Comparison of ENCODE assay signal across 7 cellular contexts in genomic region chr3:174232028-174232657, GRCh38.
DNase-seq lines count a peak whose midpoint lies in the region; FAIRE-seq and TF ChIP-seq lines count a peak whose summit lies in the region.
"Not testable (repeated sequence)": the region's sequence is repeated elsewhere in the genome, so short reads cannot be mapped to it uniquely, and the experiment has no call there.

No MANE protein-coding gene starts in this region.

- peaks cover 48 to 56% of the 10 kb centered on the region in 2 experiments for H3K4me1 Mint-ChIP-seq in H9
- H3K4me1 Mint-ChIP-seq in neural progenitor cell, result not testable (repeated sequence)

- H3K27ac Mint-ChIP-seq in H9, result peak overlapping the region; percentile 99 to 100 (median 99)
- H3K27ac Mint-ChIP-seq in neural progenitor cell, result peak overlapping the region; percentile 79

- H2AFZ ChIP-seq in H9 (ENCODE audit: low read length); H1 (ENCODE audit: low read length); neural progenitor cell (replicated peaks): not testable (repeated sequence)

- not testable (repeated sequence) for H2AK5ac ChIP-seq in H9 (ENCODE audit: insufficient read length, low read length)
- H2AK5ac ChIP-seq in H1 (ENCODE audit: low read depth, low read length), result peak overlapping the region; percentile 84; the same call in 1 of the 2 replicates

- not testable (repeated sequence) for H3K27me3 ChIP-seq in H9 (ENCODE audit: insufficient read depth, low read length); HUES64 (ENCODE audit: insufficient read depth, low read length); H1 (replicated peaks in 1 of 4; ENCODE audit: control insufficient read depth in 3 of 4, extremely low read depth in 1 of 4, insufficient read depth in 3 of 4, low read length in 3 of 4); iPS DF 6.9 (ENCODE audit: control insufficient read depth, insufficient read depth, low read length); iPS-20b (ENCODE audit: insufficient read depth, low read length); neural progenitor cell

- H2BK12ac ChIP-seq in H9 (ENCODE audit: insufficient read length, low read depth, low read length), result not testable (repeated sequence)
- peak overlapping the region; percentile 94; the same call in 1 of the 2 replicates for H2BK12ac ChIP-seq in H1 (ENCODE audit: low read depth, low read length)

- not testable (repeated sequence) for FAIRE-seq in H1 (lab: Jason Lieb, UNC)

- not testable (repeated sequence) for H4K91ac ChIP-seq in H9 (ENCODE audit: insufficient read length, low read depth, low read length)
- H4K91ac ChIP-seq in H1 (replicated peaks; ENCODE audit: insufficient read length, low read length), result peak overlapping the region; percentile 97

- DNase-seq in H9 (peak; percentile 68), H1 (ENCODE audit: low read depth in 1 of 2, low spot score in 2 of 2) (peak in 1 of 2 experiments; percentile 64)
- DNase-seq in iPS DF 6.9 (ENCODE audit: low read depth, low spot score); neural progenitor cell (ENCODE audit: low spot score): not testable (repeated sequence)

- H2BK15ac ChIP-seq in H9 (ENCODE audit: low read depth, low read length); H1 (ENCODE audit: low read length): not testable (repeated sequence)

- H3K9me3 Mint-ChIP-seq in H9, result peaks cover 2 to 17% of the 10 kb centered on the region in 2 experiments; a peak in 4 of 5 replicates
- H3K9me3 Mint-ChIP-seq in neural progenitor cell, result not testable (repeated sequence)

- TF ChIP-seq RAD21 in H1 (IDR thresholded peaks at IDR 0.05 in 1 of 2, conservative IDR thresholded peaks at IDR 0.05 in 1 of 2; ENCODE audit: low read depth in 2 of 2, low read length in 2 of 2), result peak in 1 of 2 experiments; percentile 8; a peak in 1 of 4 replicates

- peaks cover 16% of the 10 kb centered on the region for H3F3A ChIP-seq in neural progenitor cell (ENCODE audit: low read depth)

- H2BK120ac ChIP-seq in H9 (ENCODE audit: low read depth, low read length, poor library complexity, severe bottlenecking), result peak overlapping the region; percentile 69
- peak overlapping the region; percentile 100 for H2BK120ac ChIP-seq in H1 (replicated peaks; ENCODE audit: low read depth, low read length)

- H3K23ac ChIP-seq in H9 (ENCODE audit: insufficient read length, low read depth, low read length); H1 (ENCODE audit: insufficient read length): not testable (repeated sequence)

- TF ChIP-seq CTCF in H9 (conservative IDR thresholded peaks at IDR 0.05); neural progenitor cell (IDR thresholded peaks at IDR 0.05): not testable (repeated sequence)
- TF ChIP-seq CTCF in H1 (IDR thresholded peaks at IDR 0.05; ENCODE audit: control extremely low read depth in 1 of 3, insufficient read depth in 1 of 3, low read depth in 1 of 3, low read length in 3 of 3), result peak in 1 of 3 experiments; percentile 13; a peak in 1 of 4 replicates

- TF ChIP-seq EP300 in H1 (IDR thresholded peaks at IDR 0.05; ENCODE audit: borderline replicate concordance in 1 of 2, low read depth in 2 of 2, low read length in 2 of 2), result not testable (repeated sequence)

- H2BK5ac ChIP-seq in H9 (ENCODE audit: insufficient read length, low read length), result peak overlapping the region; percentile 96
- peak overlapping the region; percentile 99 for H2BK5ac ChIP-seq in H1 (ENCODE audit: low read depth, low read length)

- not testable (repeated sequence) for TF ChIP-seq POLR2A in H1 (IDR thresholded peaks at IDR 0.05; ENCODE audit: control extremely low read depth in 1 of 2, low read depth in 2 of 2, low read length in 2 of 2)

- H3K4me3 Mint-ChIP-seq in H9, result peak overlapping the region in 1 of 2 experiments; percentile 30; a peak in 1 of 5 replicates
- H3K4me3 Mint-ChIP-seq in neural progenitor cell, result not testable (repeated sequence)

- not testable (repeated sequence) for H3K79me1 ChIP-seq in H9 (ENCODE audit: insufficient read depth, low read depth, low read length, poor library complexity, severe bottlenecking); H1 (ENCODE audit: low read depth, low read length)

- H4K8ac ChIP-seq in H9 (replicated peaks; ENCODE audit: insufficient read length, low read depth, low read length); H1 (ENCODE audit: extremely low read depth, insufficient read depth, low read length): not testable (repeated sequence)

- H3K4me3 ChIP-seq in HUES64 (ENCODE audit: low read length); iPS DF 6.9 (ENCODE audit: low read length); neural progenitor cell: not testable (repeated sequence)
- H3K4me3 ChIP-seq in H1 (ENCODE audit: extremely low read depth in 1 of 4, insufficient read depth in 2 of 4, low read depth in 3 of 4, low read length in 4 of 4) (peak overlapping the region in 1 of 4 experiments; percentile 24; a peak in 1 of 8 replicates), iPS-20b (ENCODE audit: low read length) (peak overlapping the region; percentile 8; the same call in 1 of the 2 replicates)

- H3K4me1 ChIP-seq in ES-I3 (ENCODE audit: insufficient read depth, low read length) (peaks cover 34% of the 10 kb centered on the region), H9 (ENCODE audit: insufficient read depth, low read length) (peaks cover 12% of the 10 kb centered on the region), HUES64 (ENCODE audit: insufficient read depth, low read length) (peaks cover 43% of the 10 kb centered on the region), H1 (replicated peaks in 1 of 4; ENCODE audit: control insufficient read depth in 3 of 4, insufficient read depth in 4 of 4, low read length in 3 of 4) (peaks cover 7 to 23% (median 16%) of the 10 kb centered on the region in 4 experiments; a peak in 6 of 7 replicates), iPS-20b (ENCODE audit: insufficient read depth, low read length) (peaks cover 27% of the 10 kb centered on the region; the same call in 1 of the 2 replicates)
- not testable (repeated sequence) for H3K4me1 ChIP-seq in iPS DF 6.9 (ENCODE audit: control insufficient read depth, insufficient read depth, low read length); neural progenitor cell

- H3K4ac ChIP-seq in H9 (ENCODE audit: low read depth, low read length) (peak overlapping the region; percentile 86; the same call in 1 of the 2 replicates), H1 (replicated peaks; ENCODE audit: insufficient read length, low read depth, low read length) (peak overlapping the region; percentile 97)

- not testable (repeated sequence) for H3K36me3 ChIP-seq in ES-I3 (ENCODE audit: insufficient read depth, low read length); HUES64 (ENCODE audit: insufficient read depth, low read length); H1 (ENCODE audit: control insufficient read depth in 2 of 4, insufficient read depth in 4 of 4, low read length in 3 of 4); iPS DF 6.9 (ENCODE audit: control insufficient read depth, insufficient read depth, low read length); iPS-20b (ENCODE audit: insufficient read depth, low read depth, low read length); neural progenitor cell

- H3K18ac ChIP-seq in H9 (ENCODE audit: insufficient read length, low read depth, low read length) (peak overlapping the region; percentile 90), H1 (ENCODE audit: extremely low read depth, low read length) (peak overlapping the region; percentile 94)

- H3K9me3 ChIP-seq in ES-I3 (ENCODE audit: control insufficient read depth, insufficient read depth, low read length); H9 (ENCODE audit: control insufficient read depth, low read depth, low read length); HUES64 (ENCODE audit: insufficient read depth, low read depth, low read length); H1 (ENCODE audit: insufficient read depth in 2 of 2, low read depth in 1 of 2, low read length in 1 of 2); iPS DF 6.9 (ENCODE audit: control insufficient read depth, insufficient read depth, low read length); iPS-20b (ENCODE audit: insufficient read depth, low read depth, low read length); neural progenitor cell (ENCODE audit: low read depth): not testable (repeated sequence)

- CTCF ChIA-PET in H1 (lab: Charles Lee; ENCODE audit: partially characterized antibody), result interaction anchor here (1.1 to 1.5 kb wide), 2 partner anchors 124 to 150 kb away, joined by 3 to 4 read pairs; no protein-coding TSS in a partner anchor

- H4K20me1 ChIP-seq in H9 (ENCODE audit: control insufficient read depth, insufficient read depth, insufficient read length); H1 (replicated peaks in 1 of 2; ENCODE audit: control insufficient read depth in 1 of 2, insufficient read depth in 2 of 2, low read length in 2 of 2); neural progenitor cell (ENCODE audit: low read depth): not testable (repeated sequence)

- POLR2A ChIA-PET in H1 (lab: Charles Lee; ENCODE audit: partially characterized antibody), result interaction anchor here (0.7 to 2.0 kb wide), 9 partner anchors 9 to 630 kb away, joined by 3 to 5 read pairs (median 5); no protein-coding TSS in a partner anchor

- not testable (repeated sequence) for H2BK20ac ChIP-seq in H9 (ENCODE audit: low read depth, low read length, poor library complexity, severe bottlenecking)
- peak overlapping the region; percentile 97; the same call in 1 of the 2 replicates for H2BK20ac ChIP-seq in H1 (ENCODE audit: low read length)

- H3K23me2 ChIP-seq in H9 (ENCODE audit: insufficient read length, low read depth, low read length, poor library complexity, severe bottlenecking); H1 (ENCODE audit: low read depth, low read length): not testable (repeated sequence)

- H3K56ac ChIP-seq in H9 (ENCODE audit: insufficient read length, low read depth, low read length), result peak overlapping the region; percentile 78
- H3K56ac ChIP-seq in H1 (replicated peaks; ENCODE audit: insufficient read length, low read depth, low read length), result peak overlapping the region; percentile 82

- H4K5ac ChIP-seq in H9 (ENCODE audit: insufficient read length, low read depth, low read length), result peak overlapping the region; percentile 84
- peak overlapping the region; percentile 86 for H4K5ac ChIP-seq in H1 (ENCODE audit: insufficient read length, low read depth, low read length)

- H3K27me3 Mint-ChIP-seq in H9 (ENCODE audit: low read depth); neural progenitor cell (ENCODE audit: insufficient read depth, low read depth): not testable (repeated sequence)

- peak overlapping the region; percentile 100 for H3K27ac ChIP-seq in H9 (ENCODE audit: insufficient read length, low read depth, low read length)
- peak overlapping the region; percentile 99 for H3K27ac ChIP-seq in HUES64 (ENCODE audit: low read depth, low read length)
- H3K27ac ChIP-seq in H1 (ENCODE audit: low read depth, low read length), result peak overlapping the region; percentile 95
- H3K27ac ChIP-seq in iPS DF 6.9 (ENCODE audit: low read length), result peak overlapping the region; percentile 95
- H3K27ac ChIP-seq in iPS-20b (ENCODE audit: low read length), result peak overlapping the region; percentile 94
- not testable (repeated sequence) for H3K27ac ChIP-seq in neural progenitor cell

- peak overlapping the region; percentile 39 for H3K9ac ChIP-seq in ES-I3 (ENCODE audit: low read depth, low read length)
- peak overlapping the region; percentile 61 for H3K9ac ChIP-seq in H9 (ENCODE audit: extremely low read depth, insufficient read length, low read length)
- peak overlapping the region; percentile 81 for H3K9ac ChIP-seq in HUES64 (ENCODE audit: low read depth, low read length)
- H3K9ac ChIP-seq in H1 (replicated peaks in 1 of 4; ENCODE audit: extremely low read depth in 1 of 4, low read depth in 3 of 4, low read length in 3 of 4), result peak overlapping the region in 2 of 4 experiments; percentile 26 to 53; a peak in 3 of 7 replicates
- H3K9ac ChIP-seq in iPS-20b (ENCODE audit: low read depth, low read length), result peak overlapping the region; percentile 74
- H3K9ac ChIP-seq in neural progenitor cell, result not testable (repeated sequence)

- not testable (repeated sequence) for H3T11ph ChIP-seq in H9 (ENCODE audit: low read length)

- H3K79me2 ChIP-seq in H9 (ENCODE audit: insufficient read depth, low read length); H1 (ENCODE audit: control insufficient read depth in 1 of 2, insufficient read depth in 2 of 2, low read length in 2 of 2); neural progenitor cell (ENCODE audit: low read depth): not testable (repeated sequence)

- H3K14ac ChIP-seq in H9 (ENCODE audit: insufficient read depth, low read length) (peak overlapping the region; percentile 45; the same call in 1 of the 2 replicates), H1 (ENCODE audit: insufficient read length) (peak overlapping the region; percentile 14)

- peaks cover 10 to 33% (median 15%) of the 10 kb centered on the region in 3 experiments for H3K36me3 Mint-ChIP-seq in H9 (ENCODE audit: insufficient read depth in 1 of 3, low read depth in 3 of 3)
- not testable (repeated sequence) for H3K36me3 Mint-ChIP-seq in neural progenitor cell

- H3K4me2 ChIP-seq in H9 (ENCODE audit: insufficient read depth, insufficient read length, low read length), result peak overlapping the region; percentile 33
- H3K4me2 ChIP-seq in H1 (ENCODE audit: insufficient read depth in 1 of 2, low read depth in 2 of 2, low read length in 2 of 2), result peak overlapping the region; percentile 40 to 48
- peak overlapping the region; percentile 21 for H3K4me2 ChIP-seq in neural progenitor cell

- no CpG with 5 or more reads among the region's 10 CpGs for WGBS in H9 (ENCODE audit: extremely low coverage, insufficient read length, low lambda C conversion rate)
- WGBS in HUES64, result 21% methylated on average over 9 of the region's 10 CpGs
- 19% methylated on average over 10 of the region's 10 CpGs; no CpG with 5 or more reads in 1 of the 2 experiments for WGBS in H1 (ENCODE audit: extremely low coverage in 1 of 2, insufficient coverage in 1 of 2, insufficient read length in 1 of 2, insufficient replicate concordance in 2 of 2, low coverage in 1 of 2, low lambda C conversion rate in 2 of 2, missing lambda C conversion rate in 1 of 2), 2 experiments
- no CpG with 5 or more reads among the region's 10 CpGs for WGBS in iPS DF 6.9 (ENCODE audit: insufficient coverage, insufficient read length)
